In the genomic region with DNA sequence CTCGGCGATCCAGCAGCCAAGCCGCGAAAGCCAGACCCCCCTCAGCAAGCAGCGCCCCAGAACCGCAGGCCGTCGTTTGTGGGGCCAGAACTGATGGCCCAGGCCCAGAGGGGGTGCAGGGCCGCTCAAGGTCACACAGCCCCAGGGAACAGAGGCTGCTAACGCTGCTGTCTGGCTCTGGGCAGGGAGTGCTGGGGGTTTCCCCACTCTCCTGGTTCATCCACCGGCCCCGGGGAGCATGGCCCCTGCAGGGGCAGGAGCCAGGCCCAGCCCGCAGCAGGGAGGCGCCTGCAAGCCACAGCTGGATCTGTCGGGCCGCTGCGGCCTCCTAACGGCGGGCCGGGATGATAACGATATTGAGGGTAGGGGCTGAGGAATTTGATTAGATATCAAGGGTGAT, we compare ENCODE assay signal across 28 cellular contexts.
"Had no signal": no experiment of that assay in that cellular context is flagged by ENCODE, and none has a peak within 500 bp of the region (broad histone marks: within the 10 kb centered on the region; RNA-seq: fewer than 3 reads in every experiment).

No MANE protein-coding gene starts in this region.

- H3K4me3 ChIP-seq: colonic mucosa had no signal

- ATAC-seq: activated CD4-positive, CD25-positive, alpha-beta regulatory T cell treated with anti-CD3 and anti-CD28 coated beads, Interleukin-2, amount 50 U/mL, for 24 hours; activated CD8-positive, alpha-beta T cell treated with anti-CD3 and anti-CD28 coated beads for 36 hours; activated naive CD8-positive, alpha-beta T cell treated with anti-CD3 and anti-CD28 coated beads, Interleukin-2, amount 50 U/mL, for 24 hours; activated T-cell treated with anti-CD3 and anti-CD28 coated beads, Interleukin-2, amount 50 U/mL, for 4 hours; activated T-helper 17 cell treated with anti-CD3 and anti-CD28 coated beads, Interleukin-2, amount 50 U/mL, for 72 hours; esophagus mucosa; T-helper 17 cell had no signal

- FAIRE-seq: astrocyte, frontal cortex had no signal

- H3K27me3 ChIP-seq: brain microvascular endothelial cell, colonic mucosa had no signal

- H3K9me3 ChIP-seq: colonic mucosa had no signal

- H3K36me3 ChIP-seq: brain microvascular endothelial cell, colonic mucosa, WERI-Rb-1 had no signal

- DNase-seq: activated B cell treated with CpG ODN at 0.5 μM for 24 hours; activated CD4-positive, alpha-beta T cell treated with anti-CD3 and anti-CD28 coated beads for 48 hours; activated CD4-positive, alpha-beta T cell treated with anti-CD3 and anti-CD28 coated beads, Interleukin-2, amount 50 U/mL, for 1 hour; activated CD4-positive, alpha-beta T cell treated with anti-CD3 and anti-CD28 coated beads, Interleukin-2, amount 50 U/mL, for 48 hours; activated CD8-positive, alpha-beta memory T cell treated with anti-CD3 and anti-CD28 coated beads for 24 hours; activated CD8-positive, alpha-beta T cell treated with anti-CD3 and anti-CD28 coated beads for 36 hours; activated effector memory CD4-positive, alpha-beta T cell treated with anti-CD3 and anti-CD28 coated beads, Interleukin-2, amount 50 U/mL, for 16 hours; activated naive CD4-positive, alpha-beta T cell treated with anti-CD3 and anti-CD28 coated beads for 36 hours; activated naive CD8-positive, alpha-beta T cell treated with anti-CD3 and anti-CD28 coated beads for 36 hours; activated naive CD8-positive, alpha-beta T cell treated with anti-CD3 and anti-CD28 coated beads, Interleukin-2, amount 50 U/mL, for 24 hours; activated T-cell treated with anti-CD3 and anti-CD28 coated beads, Interleukin-2, amount 50 U/mL, for 4 hours; brain microvascular endothelial cell; central memory CD4-positive, alpha-beta T cell; cerebellar nuclear complex; colonic mucosa; effector CD8-positive, alpha-beta T cell; endodermal cell; foreskin fibroblast; head of caudate nucleus; T-helper 1 cell; T-helper 17 cell; T1000; WERI-Rb-1 had no signal

- H3K4me1 ChIP-seq: colonic mucosa had no signal

- H3K27ac ChIP-seq: brain microvascular endothelial cell, colonic mucosa, WERI-Rb-1 had no signal
